ENCODE assay signal across 1 cellular context in genomic region chr22:45208696-45208992, GRCh38.
A peak's percentile ranks its signal among the peaks of the same experiment; 100 is the strongest.
TF ChIP-seq lines count a peak whose summit lies in the region.

No MANE protein-coding gene starts in this region.

TF ChIP-seq in H1, 55 proteins besides CTCF, POLR2A, EP300 and RAD21:
- TF ChIP-seq, protein P1, sequence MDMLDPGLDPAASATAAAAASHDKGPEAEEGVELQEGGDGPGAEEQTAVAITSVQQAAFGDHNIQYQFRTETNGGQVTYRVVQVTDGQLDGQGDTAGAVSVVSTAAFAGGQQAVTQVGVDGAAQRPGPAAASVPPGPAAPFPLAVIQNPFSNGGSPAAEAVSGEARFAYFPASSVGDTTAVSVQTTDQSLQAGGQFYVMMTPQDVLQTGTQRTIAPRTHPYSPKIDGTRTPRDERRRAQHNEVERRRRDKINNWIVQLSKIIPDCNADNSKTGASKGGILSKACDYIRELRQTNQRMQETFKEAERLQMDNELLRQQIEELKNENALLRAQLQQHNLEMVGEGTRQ (IDR thresholded peaks at IDR 0.05; ENCODE audit: low read length) = 0 out of 2 replicates have a peak, but pooled peaks have one; percentile 40
- no peak for TF ChIP-seq HDAC6 (IDR thresholded peaks at IDR 0.05; ENCODE audit: low read depth, low read length)
